In genomic region chr7:36117201-36117840, GRCh38 we compare ENCODE assay signal across 13 cellular contexts. TPM values are rescaled to one million over a fixed set of nuclear protein-coding genes. Genes with fewer than 3 reads are reported as not detected.
A peak's percentile ranks its signal among the peaks of the same experiment; 100 is the strongest.
DNase-seq lines count a peak whose midpoint lies in the region; ATAC-seq and TF ChIP-seq lines count a peak whose summit lies in the region.
"Had no signal": no experiment of that assay in that cellular context is flagged by ENCODE, and none has a peak within 500 bp of the region (broad histone marks: within the 10 kb centered on the region; RNA-seq: fewer than 3 reads in every experiment).

No MANE protein-coding gene starts in this region.

- H3K36me3 ChIP-seq in thoracic aorta, result no peaks in the 10 kb centered on the region
- H3K36me3 ChIP-seq: cardiac muscle cell had no signal

- H3K4me3 Mint-ChIP-seq in activated T-cell treated with anti-CD3 and anti-CD28 coated beads, Interleukin-2, amount 50 U/mL, for 4 hours, result peak overlapping the region; percentile 3
- H3K4me3 Mint-ChIP-seq in WTC11, result no peak overlapping the region
- H3K4me3 Mint-ChIP-seq: IgD-negative memory B cell had no signal

- no peak for TF ChIP-seq CTCF in WTC11 (IDR thresholded peaks at IDR 0.05)
- TF ChIP-seq CTCF in foreskin keratinocyte (conservative IDR thresholded peaks at IDR 0.05), result no peak
- TF ChIP-seq CTCF in thoracic aorta (IDR thresholded peaks at IDR 0.05), result no peak

- H3K4me1 ChIP-seq in foreskin keratinocyte (peaks cover 30% of the 10 kb centered on the region), thoracic aorta (ENCODE audit: control insufficient read depth in 1 of 2, low read depth in 2 of 2) (peaks cover 36 to 57% of the 10 kb centered on the region in 2 donors)

- no peaks in the 10 kb centered on the region for H3K27me3 Mint-ChIP-seq in activated T-cell treated with anti-CD3 and anti-CD28 coated beads, Interleukin-2, amount 50 U/mL, for 4 hours (ENCODE audit: low read depth)
- no peaks in the 10 kb centered on the region; the same call in 1 of the 2 replicates for H3K27me3 Mint-ChIP-seq in WTC11 (ENCODE audit: low read depth)

- DNase-seq in activated T-cell treated with anti-CD3 and anti-CD28 coated beads, Interleukin-2, amount 50 U/mL, for 4 hours, result no peak
- DNase-seq in activated T-cell treated with anti-CD3 and anti-CD28 coated beads, Interleukin-2, amount 50 U/mL, for 1 hour, result no peak
- no peak for DNase-seq in WTC11 (ENCODE audit: low spot score)
- DNase-seq in foreskin keratinocyte, result no peak
- DNase-seq in thoracic aorta (ENCODE audit: low spot score), result no peak
- DNase-seq in pons (ENCODE audit: low spot score), result no peak
- no peak for DNase-seq in NCI-H146 treated with DMSO at 0.1 percent for 48 hours (lab: John Stamatoyannopoulos, UW; ENCODE audit: unreplicated experiment)
- no peak for DNase-seq in iPS-NIHi7 (ENCODE audit: extremely low spot score)
- DNase-seq: activated gamma-delta T cell treated with Interleukin-2 at 50 U/mL for 16 hours; left cardiac atrium; stimulated activated CD4-positive, alpha-beta T cell treated with anti-CD3 and anti-CD28 coated beads, Interleukin-4, amount 100 ng/mL, for 24 hours had no signal

- no peak overlapping the region for H3K4me3 ChIP-seq in thoracic aorta
- H3K4me3 ChIP-seq: cardiac muscle cell had no signal

- H3K27ac ChIP-seq in foreskin keratinocyte (peak overlapping the region; percentile 13), thoracic aorta (peak overlapping the region; percentile 77 to 90)
- H3K27ac ChIP-seq: cardiac muscle cell had no signal

- ATAC-seq in activated T-cell treated with anti-CD3 and anti-CD28 coated beads, Interleukin-2, amount 50 U/mL, for 4 hours, result no peak
- peak; percentile 72 for ATAC-seq in WTC11
- no peak for ATAC-seq in foreskin keratinocyte
- ATAC-seq in thoracic aorta (ENCODE audit: insufficient number of reproducible peaks, low FRiP score, low read depth), result peak; percentile 57

- H3K27ac Mint-ChIP-seq in WTC11, result no peak overlapping the region
- H3K27ac Mint-ChIP-seq: IgD-negative memory B cell had no signal

- POLR2A ChIA-PET in WTC11 (lab: Charles Lee), result no interaction called here

- H3K9me3 ChIP-seq in thoracic aorta, result no peaks in the 10 kb centered on the region

- no peaks in the 10 kb centered on the region for H3K27me3 ChIP-seq in foreskin keratinocyte
- no peaks in the 10 kb centered on the region for H3K27me3 ChIP-seq in thoracic aorta (replicated peaks; ENCODE audit: insufficient read depth)
- H3K27me3 ChIP-seq: cardiac muscle cell had no signal

- H3K36me3 Mint-ChIP-seq in activated T-cell treated with anti-CD3 and anti-CD28 coated beads, Interleukin-2, amount 50 U/mL, for 4 hours (ENCODE audit: insufficient read depth), result no peaks in the 10 kb centered on the region
- H3K36me3 Mint-ChIP-seq in WTC11, result peaks cover 7% of the 10 kb centered on the region; the same call in 1 of the 2 replicates
- H3K36me3 Mint-ChIP-seq: IgD-negative memory B cell had no signal

- H3K4me1 Mint-ChIP-seq in activated T-cell treated with anti-CD3 and anti-CD28 coated beads, Interleukin-2, amount 50 U/mL, for 4 hours (ENCODE audit: low read depth), result peaks cover 27% of the 10 kb centered on the region
- peaks cover 11% of the 10 kb centered on the region for H3K4me1 Mint-ChIP-seq in WTC11

- CTCF ChIA-PET in WTC11 (lab: Charles Lee), result interaction anchor here (1.0 kb wide), 1 partner anchor 175 kb away, joined by 4 read pairs; no protein-coding TSS in a partner anchor

- H3K9me3 Mint-ChIP-seq in activated T-cell treated with anti-CD3 and anti-CD28 coated beads, Interleukin-2, amount 50 U/mL, for 4 hours, result peaks cover 11% of the 10 kb centered on the region
- H3K9me3 Mint-ChIP-seq in WTC11, result peaks cover 21% of the 10 kb centered on the region

TF ChIP-seq in WTC11, 78 proteins besides CTCF, POLR2A, EP300 and RAD21:
- no peak for TF ChIP-seq ZNF512 (CRISPR knock-in tag; IDR thresholded peaks at IDR 0.05; ENCODE audit: borderline replicate concordance)
- TF ChIP-seq ZNF671 (CRISPR knock-in tag; IDR thresholded peaks at IDR 0.05), result no peak
- no peak for TF ChIP-seq FOXP4 (CRISPR knock-in tag; IDR thresholded peaks at IDR 0.05)
- TF ChIP-seq SMAD4 (CRISPR knock-in tag; IDR thresholded peaks at IDR 0.05), result no peak
- no peak for TF ChIP-seq MXD4 (CRISPR knock-in tag; IDR thresholded peaks at IDR 0.05; ENCODE audit: borderline replicate concordance)
- TF ChIP-seq ZSCAN18 (CRISPR knock-in tag; IDR thresholded peaks at IDR 0.05), result no peak
- TF ChIP-seq NFE2L1 (CRISPR knock-in tag; IDR thresholded peaks at IDR 0.05), result no peak
- TF ChIP-seq ZNF138 (CRISPR knock-in tag; conservative IDR thresholded peaks at IDR 0.05), result no peak
- TF ChIP-seq, protein P1, sequence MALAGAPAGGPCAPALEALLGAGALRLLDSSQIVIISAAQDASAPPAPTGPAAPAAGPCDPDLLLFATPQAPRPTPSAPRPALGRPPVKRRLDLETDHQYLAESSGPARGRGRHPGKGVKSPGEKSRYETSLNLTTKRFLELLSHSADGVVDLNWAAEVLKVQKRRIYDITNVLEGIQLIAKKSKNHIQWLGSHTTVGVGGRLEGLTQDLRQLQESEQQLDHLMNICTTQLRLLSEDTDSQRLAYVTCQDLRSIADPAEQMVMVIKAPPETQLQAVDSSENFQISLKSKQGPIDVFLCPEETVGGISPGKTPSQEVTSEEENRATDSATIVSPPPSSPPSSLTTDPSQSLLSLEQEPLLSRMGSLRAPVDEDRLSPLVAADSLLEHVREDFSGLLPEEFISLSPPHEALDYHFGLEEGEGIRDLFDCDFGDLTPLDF (CRISPR knock-in tag; IDR thresholded peaks at IDR 0.05), result no peak
- TF ChIP-seq ELF4 (CRISPR knock-in tag; IDR thresholded peaks at IDR 0.05; ENCODE audit: low read depth), result no peak
- no peak for TF ChIP-seq ZNF396 (CRISPR knock-in tag; IDR thresholded peaks at IDR 0.05; ENCODE audit: borderline replicate concordance)
- no peak for TF ChIP-seq GTF2I (CRISPR knock-in tag; conservative IDR thresholded peaks at IDR 0.05)
- TF ChIP-seq HMGXB4 (CRISPR knock-in tag; IDR thresholded peaks at IDR 0.05), result no peak
TF ChIP-seq in WTC11: peak in this region for 0.

RNA-seq across cellular contexts. Expression of gene EEPD1, which starts 35.7 kb away (rescaled TPM):
- 1 to 10 TPM in 2 of 3 donors, under 1 TPM in 1; 0.63 to 1.4 (median 1.3) TPM for total RNA-seq in activated T-cell treated with anti-CD3 and anti-CD28 coated beads, Interleukin-2, amount 50 U/mL, for 4 hours
- total RNA-seq in WTC11 (2021), result 6.6 to 7.8 TPM (median 7.4 TPM) in 3 replicates
- total RNA-seq in foreskin keratinocyte, result 2.2 and 2.4 TPM in 2 replicates
- 1.2 and 1.3 TPM in 2 replicates for polyA plus RNA-seq in foreskin keratinocyte
- 10 to 100 TPM; 14.6 to 17.4 TPM for total RNA-seq in thoracic aorta

Comparison
In these comparisons a context has a peak if more than half of its experiments do, and no peak if none do; other contexts are left out.
1. ATAC-seq: peak in WTC11 (single experiment) and thoracic aorta (single experiment); none in activated T-cell treated with anti-CD3 and anti-CD28 coated beads, Interleukin-2, amount 50 U/mL, for 4 hours (0 of 2) and foreskin keratinocyte (single experiment).